ENCODE assay signal across 8 cellular contexts in genomic region chr5:158174918-158175663, GRCh38.
DNase-seq lines count a peak whose midpoint lies in the region; ATAC-seq and TF ChIP-seq lines count a peak whose summit lies in the region.

No MANE protein-coding gene starts in this region.

- H3K27me3 Mint-ChIP-seq in stimulated activated memory B cell treated with anti-CD40 and anti-IgM and Interleukin-4, amounts not matched to agents 10 μg/mL and 1 μg/mL and 100 μg/mL, for 72 hours = no peaks in the 10 kb centered on the region

- no peaks in the 10 kb centered on the region for H3K9me3 ChIP-seq in HAP-1

- peak; percentile 82 for ATAC-seq in stimulated activated memory B cell treated with anti-CD40 and anti-IgM and Interleukin-4, amounts not matched to agents 10 μg/mL and 1 μg/mL and 100 μg/mL, for 72 hours
- no peak for ATAC-seq in HG02588 (IDR thresholded peaks at IDR 0.05; ENCODE audit: unreplicated experiment)

- TF ChIP-seq CTCF in epithelial cell of esophagus (IDR thresholded peaks at IDR 0.05; ENCODE audit: insufficient read depth, low read depth, low read length, missing control alignments) = peak; percentile 85

- no peak overlapping the region for H3K4me3 Mint-ChIP-seq in stimulated activated memory B cell treated with anti-CD40 and anti-IgM and Interleukin-4, amounts not matched to agents 10 μg/mL and 1 μg/mL and 100 μg/mL, for 72 hours

- peaks cover 19% of the 10 kb centered on the region for H3K4me1 Mint-ChIP-seq in stimulated activated memory B cell treated with anti-CD40 and anti-IgM and Interleukin-4, amounts not matched to agents 10 μg/mL and 1 μg/mL and 100 μg/mL, for 72 hours

- peaks cover 2% of the 10 kb centered on the region; the same call in 1 of the 2 replicates for H3K27me3 ChIP-seq in HAP-1 (ENCODE audit: low read depth)

- DNase-seq in DMS114 treated with DMSO at 0.1 percent for 48 hours (lab: John Stamatoyannopoulos, UW; ENCODE audit: unreplicated experiment) = peak; percentile 48
- DNase-seq in HAP-1 (ENCODE audit: low spot score in 2 of 2) = peak; percentile 36 to 79
- peak; percentile 16 for DNase-seq in NCI-H524 treated with DMSO at 0.1 percent for 48 hours (lab: John Stamatoyannopoulos, UW)
- DNase-seq in activated CD8-positive, alpha-beta memory T cell treated with anti-CD3 and anti-CD28 coated beads for 24 hours = peak; percentile 75
- DNase-seq in epithelial cell of esophagus (ENCODE audit: low read depth) = peak; percentile 65
- DNase-seq in middle frontal gyrus (ENCODE audit: extremely low spot score, low spot score) = peak; percentile 58

- H3K36me3 Mint-ChIP-seq in stimulated activated memory B cell treated with anti-CD40 and anti-IgM and Interleukin-4, amounts not matched to agents 10 μg/mL and 1 μg/mL and 100 μg/mL, for 72 hours = no peaks in the 10 kb centered on the region

- in situ Hi-C loops in HAP-1 (cut with MboI; ENCODE audit: low sequenced_read_pairs) = loop anchor here (5.0 to 10.0 kb wide), 2 partner anchors 510 to 937 kb away; no protein-coding TSS in a partner anchor

- H3K27ac Mint-ChIP-seq in stimulated activated memory B cell treated with anti-CD40 and anti-IgM and Interleukin-4, amounts not matched to agents 10 μg/mL and 1 μg/mL and 100 μg/mL, for 72 hours = no peak overlapping the region

- no peaks in the 10 kb centered on the region for H3K36me3 ChIP-seq in HAP-1 (replicated peaks)

- H3K4me1 ChIP-seq in HAP-1 = no peaks in the 10 kb centered on the region

- H3K9me3 Mint-ChIP-seq in stimulated activated memory B cell treated with anti-CD40 and anti-IgM and Interleukin-4, amounts not matched to agents 10 μg/mL and 1 μg/mL and 100 μg/mL, for 72 hours = no peaks in the 10 kb centered on the region

- H3K4me3 ChIP-seq in HAP-1 (no peak overlapping the region), epithelial cell of esophagus (ENCODE audit: low read length) (no peak overlapping the region)

Comparison
In these comparisons a context has a peak if more than half of its experiments do, and no peak if none do; other contexts are left out.
1. DNase-seq: peak in every context shown above with its lines; median percentile 75 in activated CD8-positive, alpha-beta memory T cell treated with anti-CD3 and anti-CD28 coated beads for 24 hours; 65 in epithelial cell of esophagus; 58 in middle frontal gyrus; 58 in HAP-1; 48 in DMS114 treated with DMSO at 0.1 percent for 48 hours; 16 in NCI-H524 treated with DMSO at 0.1 percent for 48 hours.